Comparison of ENCODE assay signal across 24 cellular contexts in genomic region chr12:76192416-76192815, GRCh38.
"Had no signal": no experiment of that assay in that cellular context is flagged by ENCODE, and none has a peak within 500 bp of the region (broad histone marks: within the 10 kb centered on the region; RNA-seq: fewer than 3 reads in every experiment).

No MANE protein-coding gene starts in this region.

- H3K9ac ChIP-seq: parathyroid adenoma had no signal

- H3K4me3 Mint-ChIP-seq: naive B cell; nephron; stimulated activated naive B cell treated with anti-CD40 and anti-IgM and Interleukin-4, amounts not matched to agents 10 μg/mL and 1 μg/mL and 100 μg/mL, for 72 hours; stimulated activated naive CD8-positive, alpha-beta T cell treated with anti-CD3 and anti-CD28 coated beads, Interleukin-15, amount 100 ng/mL, for 72 hours had no signal

- H3K36me3 ChIP-seq: left ventricle myocardium inferior, spleen, tibial nerve, upper lobe of right lung, vagina had no signal

- H3K79me2 ChIP-seq: hepatocyte, parathyroid adenoma had no signal

- H3K27me3 ChIP-seq: dorsolateral prefrontal cortex, hepatocyte, spleen, testis, tibial nerve, upper lobe of right lung, vagina had no signal

- H3K36me3 Mint-ChIP-seq: stimulated activated naive B cell treated with anti-CD40 and anti-IgM and Interleukin-4, amounts not matched to agents 10 μg/mL and 1 μg/mL and 100 μg/mL, for 72 hours had no signal

- H3K4me1 Mint-ChIP-seq: naive B cell; nephron; stimulated activated naive B cell treated with anti-CD40 and anti-IgM and Interleukin-4, amounts not matched to agents 10 μg/mL and 1 μg/mL and 100 μg/mL, for 72 hours had no signal

- H3K4me1 ChIP-seq: left ventricle myocardium inferior, parathyroid adenoma, psoas muscle, spleen, testis, tibial nerve, upper lobe of right lung, vagina had no signal

- H3K9me3 ChIP-seq: left ventricle myocardium inferior, psoas muscle, testis, tibial nerve, upper lobe of right lung, vagina had no signal

- H3K27ac Mint-ChIP-seq: naive B cell; nephron; stimulated activated naive B cell treated with anti-CD40 and anti-IgM and Interleukin-4, amounts not matched to agents 10 μg/mL and 1 μg/mL and 100 μg/mL, for 72 hours; stimulated activated naive CD8-positive, alpha-beta T cell treated with anti-CD3 and anti-CD28 coated beads, Interleukin-15, amount 100 ng/mL, for 72 hours had no signal

- H3K4me3 ChIP-seq: dorsolateral prefrontal cortex, hepatocyte, left ventricle myocardium inferior, psoas muscle, spleen, testis, tibial nerve, upper lobe of right lung, vagina had no signal

- ATAC-seq: left cardiac atrium; psoas muscle; sciatic nerve; stimulated activated naive B cell treated with anti-CD40 and anti-IgM and Interleukin-4, amounts not matched to agents 10 μg/mL and 1 μg/mL and 100 μg/mL, for 72 hours; stimulated activated naive CD8-positive, alpha-beta T cell treated with anti-CD3 and anti-CD28 coated beads, Interleukin-15, amount 100 ng/mL, for 72 hours; upper lobe of right lung had no signal

- H3K4me2 ChIP-seq: hepatocyte had no signal

- DNase-seq: dorsolateral prefrontal cortex; effector CD8-positive, alpha-beta T cell; foreskin melanocyte; head of caudate nucleus; kidney; left cardiac atrium; left ventricle myocardium inferior; mesendoderm; naive B cell; psoas muscle; spleen; stimulated activated CD4-positive, alpha-beta T cell treated with anti-CD3 and anti-CD28 coated beads, Interleukin-15, amount 100 ng/mL, for 24 hours; stimulated activated CD4-positive, alpha-beta T cell treated with anti-CD3 and anti-CD28 coated beads, Interleukin-1b, Interleukin-23, amount 100 ng/mL, for 48 hours; stimulated activated CD4-positive, alpha-beta T cell treated with anti-CD3 and anti-CD28 coated beads, Interleukin-4, amount 100 ng/mL, for 24 hours; stimulated activated naive B cell treated with anti-CD40 and anti-IgM and Interleukin-4, amounts not matched to agents 10 μg/mL and 1 μg/mL and 100 μg/mL, for 72 hours; stimulated activated naive CD8-positive, alpha-beta T cell treated with anti-CD3 and anti-CD28 coated beads, Interleukin-15, amount 100 ng/mL, for 72 hours; testis; upper lobe of right lung had no signal

- H2AFZ ChIP-seq: hepatocyte, parathyroid adenoma had no signal

- H3K27ac ChIP-seq: dorsolateral prefrontal cortex, hepatocyte, left ventricle myocardium inferior, parathyroid adenoma, psoas muscle, spleen, testis, tibial nerve, upper lobe of right lung, vagina had no signal
